ENCODE assay signal across 2 cellular contexts in genomic region chr1:28200234-28200873, GRCh38.
TF ChIP-seq lines count a peak whose summit lies in the region.

No MANE protein-coding gene starts in this region.

TF ChIP-seq in HepG2, 621 proteins besides CTCF, POLR2A, EP300 and RAD21:
- no peak for TF ChIP-seq ZNF33B (CRISPR knock-in tag; IDR thresholded peaks at IDR 0.05)
- no peak for TF ChIP-seq ZFP1 (CRISPR knock-in tag; IDR thresholded peaks at IDR 0.05)
- TF ChIP-seq ZNF629 (CRISPR knock-in tag; conservative IDR thresholded peaks at IDR 0.05) = 0 out of 2 replicates have a peak, but pooled peaks have one; percentile 10
- TF ChIP-seq DBP (CRISPR knock-in tag; IDR thresholded peaks at IDR 0.05; ENCODE audit: not compliant biosample characterization) = no peak
- no peak for TF ChIP-seq ZNF746 (CRISPR knock-in tag; IDR thresholded peaks at IDR 0.05)
- TF ChIP-seq HES4 (CRISPR knock-in tag; IDR thresholded peaks at IDR 0.05; ENCODE audit: borderline replicate concordance) = no peak
- no peak for TF ChIP-seq ZNF607 (CRISPR knock-in tag; IDR thresholded peaks at IDR 0.05; ENCODE audit: borderline replicate concordance)
- TF ChIP-seq GRHL1 (CRISPR knock-in tag; conservative IDR thresholded peaks at IDR 0.05) = no peak
- TF ChIP-seq ARNT2 (CRISPR knock-in tag; IDR thresholded peaks at IDR 0.05; ENCODE audit: low read depth) = no peak

TF ChIP-seq in HEK293T, 16 proteins besides CTCF, POLR2A, EP300 and RAD21:
- TF ChIP-seq ZNF384 (IDR thresholded peaks at IDR 0.05) (no peak), FOXM1 (IDR thresholded peaks at IDR 0.05; ENCODE audit: borderline replicate concordance) (no peak), CTBP1 (IDR thresholded peaks at IDR 0.05; ENCODE audit: borderline replicate concordance) (no peak), L3MBTL2 (conservative IDR thresholded peaks at IDR 0.05) (no peak), NFRKB (IDR thresholded peaks at IDR 0.05) (no peak), SP1 (IDR thresholded peaks at IDR 0.05) (no peak), BHLHE40 (IDR thresholded peaks at IDR 0.05; ENCODE audit: borderline replicate concordance) (no peak), TARDBP (IDR thresholded peaks at IDR 0.05) (no peak), FOXA1 (IDR thresholded peaks at IDR 0.05) (no peak), SUZ12 (IDR thresholded peaks at IDR 0.05) (no peak), ARNT (IDR thresholded peaks at IDR 0.05) (no peak), FOXK2 (IDR thresholded peaks at IDR 0.05) (no peak), ELF4 (IDR thresholded peaks at IDR 0.05) (no peak), HDGF (IDR thresholded peaks at IDR 0.05; ENCODE audit: borderline replicate concordance) (no peak), PKNOX1 (IDR thresholded peaks at IDR 0.05) (no peak), LEF1 (IDR thresholded peaks at IDR 0.05; ENCODE audit: borderline replicate concordance) (no peak)
